34 cellular contexts compared by ENCODE assay signal in genomic region chr12:85673921-85674420, GRCh38.
"Had no signal": no experiment of that assay in that cellular context is flagged by ENCODE, and none has a peak within 500 bp of the region (broad histone marks: within the 10 kb centered on the region; RNA-seq: fewer than 3 reads in every experiment).

No MANE protein-coding gene starts in this region.

- DNase-seq: Karpas-422, Kasumi-1, MG63, MM.1S, MV-4-11, NCI-H1048, NCI-H1092, NCI-H1092 treated with DMSO at 0.1 percent for 48 hours, NCI-H1105, NCI-H1105 treated with DMSO at 0.1 percent for 48 hours, NCI-H1417, NCI-H1417 treated with DMSO at 0.1 percent for 48 hours, NCI-H1436, NCI-H1436 treated with DMSO at 0.1 percent for 48 hours, NCI-H146, NCI-H1694, NCI-H1694 treated with DMSO at 0.1 percent for 48 hours, NCI-H187, NCI-H187 treated with DMSO at 0.1 percent for 48 hours, NCI-H1930, NCI-H2029, NCI-H2029 treated with DMSO at 0.1 percent for 48 hours, NCI-H2081, NCI-H2081 treated with DMSO at 0.1 percent for 48 hours, NCI-H2107, NCI-H2171, NCI-H2171 treated with DMSO at 0.1 percent for 48 hours, NCI-H2227 treated with DMSO at 0.1 percent for 48 hours, NCI-H226, NCI-H345, NCI-H446, NCI-H446 treated with DMSO at 0.1 percent for 48 hours, NCI-H510A, NCI-H510A treated with DMSO at 0.1 percent for 48 hours had no signal
